In the genomic region with DNA sequence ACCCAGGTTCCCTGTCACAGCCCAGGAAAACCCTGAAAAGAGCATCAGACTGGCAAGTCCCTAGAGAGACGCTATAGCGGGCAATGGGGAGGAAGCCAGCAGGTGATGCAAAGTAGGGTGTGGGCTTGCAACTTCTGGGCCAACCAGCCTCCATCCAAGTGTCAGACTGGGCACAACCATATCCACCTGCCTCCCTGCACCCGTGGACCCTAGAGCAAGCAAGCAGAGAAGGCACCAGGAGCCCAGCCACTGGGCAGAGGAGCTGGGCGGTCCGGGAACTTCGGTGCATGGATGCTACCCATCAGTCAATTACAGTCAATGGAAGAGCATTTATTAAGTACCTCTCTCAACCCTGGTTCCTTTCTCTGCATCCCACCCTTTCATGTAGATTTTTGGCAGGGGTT, we compare ENCODE assay signal across 11 cellular contexts. TPM values are rescaled to one million over a fixed set of nuclear protein-coding genes. Genes with fewer than 3 reads are reported as not detected.
DNase-seq lines count a peak whose midpoint lies in the region; TF ChIP-seq lines count a peak whose summit lies in the region.
"Had no signal": no experiment of that assay in that cellular context is flagged by ENCODE, and none has a peak within 500 bp of the region (broad histone marks: within the 10 kb centered on the region; RNA-seq: fewer than 3 reads in every experiment).

No MANE protein-coding gene starts in this region.

- H3K27ac ChIP-seq in HUES48 (ENCODE audit: low read depth, low read length) (peak overlapping the region; percentile 50), osteoblast (ENCODE audit: low read depth, low read length) (no peak overlapping the region)
- H3K27ac ChIP-seq: lower lobe of right lung had no signal

- H3K27me3 ChIP-seq in HUES48 (ENCODE audit: control insufficient read depth, insufficient read depth, low read length): peaks cover 11% of the 10 kb centered on the region; the same call in 1 of the 2 replicates
- H3K27me3 ChIP-seq in osteoblast (ENCODE audit: insufficient read depth, low read length): peaks cover 11% of the 10 kb centered on the region

- H3K4me2 ChIP-seq in osteoblast (ENCODE audit: insufficient read depth, low read length): no peak overlapping the region

- no peaks in the 10 kb centered on the region for H3K36me3 ChIP-seq in HUES48 (ENCODE audit: control insufficient read depth, insufficient read depth, low read length)
- H3K36me3 ChIP-seq in osteoblast (ENCODE audit: insufficient read depth, low read length): no peaks in the 10 kb centered on the region
- H3K36me3 ChIP-seq: lower lobe of right lung had no signal

- no peak for TF ChIP-seq CTCF in osteoblast (IDR thresholded peaks at IDR 0.05; ENCODE audit: extremely low read depth, low read depth, low read length)

- DNase-seq in SW480 (ENCODE audit: low spot score): peak; percentile 56
- DNase-seq in germinal center (ENCODE audit: low spot score): peak; percentile 39
- DNase-seq in osteoblast (ENCODE audit: insufficient read length, low spot score, missing footprints): peak; percentile 72
- DNase-seq in stimulated activated CD4-positive, alpha-beta T cell treated with anti-CD3 and anti-CD28 coated beads, Interleukin-4, amount 100 ng/mL, for 24 hours: no peak
- DNase-seq in ureter (ENCODE audit: low spot score): no peak
- DNase-seq in SKM-1 treated with dmso at 0.1 percent for 144 hours (lab: John Stamatoyannopoulos, UW; ENCODE audit: unreplicated experiment): no peak
- DNase-seq: activated CD4-positive, alpha-beta memory T cell treated with anti-CD3 and anti-CD28 coated beads for 36 hours; activated naive CD4-positive, alpha-beta T cell treated with anti-CD3 and anti-CD28 coated beads, Interleukin-2, amount 50 U/mL, for 16 hours; lower lobe of right lung; T-helper 1 cell had no signal

- no peak overlapping the region for H3K9ac ChIP-seq in HUES48 (ENCODE audit: low read depth, low read length)

- H3K9me3 ChIP-seq in HUES48 (ENCODE audit: control insufficient read depth, insufficient read depth, low read length) (no peaks in the 10 kb centered on the region), osteoblast (ENCODE audit: low read depth, low read length) (no peaks in the 10 kb centered on the region)
- H3K9me3 ChIP-seq: lower lobe of right lung had no signal

- H4K20me1 ChIP-seq in osteoblast (ENCODE audit: insufficient read depth, low read length): peaks cover 36% of the 10 kb centered on the region

- H3K4me3 ChIP-seq in HUES48 (ENCODE audit: low read depth, low read length) (peak overlapping the region; percentile 78), osteoblast (ENCODE audit: insufficient read depth, low read length) (no peak overlapping the region)
- H3K4me3 ChIP-seq: lower lobe of right lung had no signal

- H2AFZ ChIP-seq in osteoblast (ENCODE audit: low read length): no peak overlapping the region

- H3K4me1 ChIP-seq in HUES48 (ENCODE audit: control insufficient read depth, insufficient read depth, low read length) (peaks cover 43% of the 10 kb centered on the region), osteoblast (ENCODE audit: insufficient read depth, low read length) (peaks cover 31% of the 10 kb centered on the region)

- peaks cover 2% of the 10 kb centered on the region for H3K79me2 ChIP-seq in osteoblast (ENCODE audit: insufficient read depth, low read length)

RNA-seq across cellular contexts. Expression of a gene that starts 2.8 kb away (rescaled TPM):
- total RNA-seq in osteoblast (4.1 and 5.8 TPM in 2 replicates), ureter (232 TPM)

Comparison
In these comparisons a context has a peak if more than half of its experiments do, and no peak if none do; other contexts are left out.
1. DNase-seq: peak in SW480 (single experiment), germinal center (single experiment) and osteoblast (single experiment); none in stimulated activated CD4-positive, alpha-beta T cell treated with anti-CD3 and anti-CD28 coated beads, Interleukin-4, amount 100 ng/mL, for 24 hours (single experiment), ureter (single experiment) and SKM-1 treated with dmso at 0.1 percent for 144 hours (single experiment).
2. RNA of a gene that starts 2.8 kb away (total RNA-seq): 232 TPM in ureter (single experiment); 4.1 to 5.8 TPM in osteoblast; every median in the first group is over 10 times any median in the second.